Comparison of ENCODE assay signal across 12 cellular contexts in the genomic region with DNA sequence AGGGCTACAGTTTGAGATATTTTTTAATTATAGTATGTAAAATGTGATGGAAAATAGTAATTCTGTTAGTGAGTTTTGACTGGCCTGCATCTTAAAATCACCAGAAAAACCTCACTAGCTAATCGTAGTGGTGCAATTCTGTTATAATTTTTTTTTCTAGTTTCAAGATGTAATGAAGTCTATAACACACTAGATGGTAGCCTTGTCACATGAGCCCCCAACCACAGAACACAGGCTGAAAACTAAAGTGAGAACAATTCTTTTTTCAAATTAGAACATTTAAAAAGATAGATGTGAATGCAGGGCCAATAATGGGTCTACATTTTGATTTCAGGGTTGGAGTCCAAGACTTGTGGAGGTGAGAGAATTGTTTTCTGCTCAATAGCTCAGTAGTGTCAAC.
A peak's percentile ranks its signal among the peaks of the same experiment; 100 is the strongest.
DNase-seq lines count a peak whose midpoint lies in the region; ATAC-seq, FAIRE-seq and TF ChIP-seq lines count a peak whose summit lies in the region.
"Had no signal": no experiment of that assay in that cellular context is flagged by ENCODE, and none has a peak within 500 bp of the region (broad histone marks: within the 10 kb centered on the region; RNA-seq: fewer than 3 reads in every experiment).

No MANE protein-coding gene starts in this region.

- H3K4me3 ChIP-seq in heart left ventricle (no peak overlapping the region), fibroblast of pulmonary artery (replicated peaks; ENCODE audit: low read depth, low read length) (no peak overlapping the region), tibial nerve (no peak overlapping the region)
- H3K4me3 ChIP-seq: BLaER1 treated with 17β-estradiol and CSF1 and Interleukin-3, amounts not matched to agents 10 nM and 100 nM had no signal

- peak in 11 of 12 donors; percentile 17 to 56 (median 33) for TF ChIP-seq CTCF in heart left ventricle (IDR thresholded peaks at IDR 0.05)
- no peak for TF ChIP-seq CTCF in fibroblast of pulmonary artery (IDR thresholded peaks at IDR 0.05; ENCODE audit: low read length, missing control alignments)
- TF ChIP-seq CTCF in tibial nerve (IDR thresholded peaks at IDR 0.05): peak; percentile 28 to 52 (median 33)

- FAIRE-seq in H54 (lab: Jason Lieb, UNC): no peak
- FAIRE-seq: HTR-8/SVneo had no signal

- H3K4me1 ChIP-seq in heart left ventricle (no peaks in the 10 kb centered on the region), tibial nerve (peaks cover 0 to 3% (median 0%) of the 10 kb centered on the region in 4 donors)
- H3K4me1 ChIP-seq: BLaER1 treated with 17β-estradiol and CSF1 and Interleukin-3, amounts not matched to agents 10 nM and 100 nM had no signal

- no peak for TF ChIP-seq POLR2A in heart left ventricle (IDR thresholded peaks at IDR 0.05)
- TF ChIP-seq POLR2A in tibial nerve (IDR thresholded peaks at IDR 0.05): no peak
- no peak for TF ChIP-seq POLR2A in H54 (IDR thresholded peaks at IDR 0.05; ENCODE audit: low read depth, low read length)

- H3K27ac ChIP-seq in heart left ventricle (no peak overlapping the region), tibial nerve (no peak overlapping the region)
- H3K27ac ChIP-seq: BLaER1 treated with 17β-estradiol and CSF1 and Interleukin-3, amounts not matched to agents 10 nM and 100 nM; neutrophil had no signal

- no peak for ATAC-seq in heart left ventricle
- no peak for ATAC-seq in left ventricle myocardium superior

- intact Hi-C loops in heart left ventricle (cut with DNase I): loop anchor here (5.0 to 10.0 kb wide), 2 partner anchors 800 to 802 kb away; no protein-coding TSS in a partner anchor
- intact Hi-C loops in left ventricle myocardium superior (cut with micrococcal nuclease): no loop called here
- intact Hi-C loops in posterior vena cava (cut with DNase I): no loop called here

- DNase-seq in heart left ventricle: no peak
- no peak for DNase-seq in left ventricle myocardium superior
- DNase-seq in NCI-H748 treated with DMSO at 0.1 percent for 48 hours (lab: John Stamatoyannopoulos, UW): peak; percentile 0
- peak; percentile 3 for DNase-seq in fibroblast of pulmonary artery (ENCODE audit: low read depth)
- DNase-seq in tibial nerve (ENCODE audit: low spot score in 2 of 2): no peak
- DNase-seq in stimulated activated CD4-positive, alpha-beta T cell treated with anti-CD3 and anti-CD28 coated beads, Interleukin-2, amount 100 ng/mL, for 48 hours: no peak
- no peak for DNase-seq in H54 (ENCODE audit: insufficient read length, low spot score)
- no peak for DNase-seq in posterior vena cava (ENCODE audit: low spot score)
- DNase-seq: stimulated activated CD8-positive, alpha-beta memory T cell treated with anti-CD3 and anti-CD28 coated beads, Interleukin-4, amount 100 ng/mL, for 48 hours had no signal

- no peaks in the 10 kb centered on the region for H3K9me3 ChIP-seq in heart left ventricle
- no peaks in the 10 kb centered on the region for H3K9me3 ChIP-seq in tibial nerve
- H3K9me3 ChIP-seq: neutrophil had no signal

- H3K36me3 ChIP-seq in heart left ventricle (no peaks in the 10 kb centered on the region), tibial nerve (no peaks in the 10 kb centered on the region)
- H3K36me3 ChIP-seq: BLaER1 treated with 17β-estradiol and CSF1 and Interleukin-3, amounts not matched to agents 10 nM and 100 nM; neutrophil had no signal

- 27 to 35% (median 31%) methylated on average over 1 of the region's 1 CpG for WGBS in heart left ventricle, 4 donors
- 3 to 7% methylated on average over 1 of the region's 1 CpG for WGBS in tibial nerve, 2 donors

- TF ChIP-seq EP300 in tibial nerve (IDR thresholded peaks at IDR 0.05): no peak

- H3K27me3 ChIP-seq in heart left ventricle (no peaks in the 10 kb centered on the region), tibial nerve (no peaks in the 10 kb centered on the region)
- H3K27me3 ChIP-seq: BLaER1 treated with 17β-estradiol and CSF1 and Interleukin-3, amounts not matched to agents 10 nM and 100 nM; neutrophil had no signal

Comparison
In these comparisons a context has a peak if more than half of its experiments do, and no peak if none do; other contexts are left out.
1. intact Hi-C loops: an anchor here in heart left ventricle (5.0 to 10.0 kb wide); none called in left ventricle myocardium superior and posterior vena cava.
2. DNase-seq: peak in NCI-H748 treated with DMSO at 0.1 percent for 48 hours (single experiment) and fibroblast of pulmonary artery (single experiment); none in heart left ventricle (0 of 5), left ventricle myocardium superior (single experiment), tibial nerve (0 of 2), stimulated activated CD4-positive, alpha-beta T cell treated with anti-CD3 and anti-CD28 coated beads, Interleukin-2, amount 100 ng/mL, for 48 hours (0 of 2), H54 (single experiment) and posterior vena cava (single experiment).